8 cellular contexts compared by ENCODE assay signal in genomic region chr6:132511836-132512230, GRCh38. TPM values are rescaled to one million over a fixed set of nuclear protein-coding genes. Genes with fewer than 3 reads are reported as not detected.
DNase-seq lines count a peak whose midpoint lies in the region; ATAC-seq and TF ChIP-seq lines count a peak whose summit lies in the region.

No MANE protein-coding gene starts in this region.

- peaks cover 27 to 41% of the 10 kb centered on the region in 2 donors for H3K36me3 Mint-ChIP-seq in stimulated activated naive B cell treated with anti-CD40 and anti-IgM and Interleukin-4, amounts not matched to agents 10 μg/mL and 1 μg/mL and 100 μg/mL, for 72 hours

- TF ChIP-seq CTCF in SK-N-SH (IDR thresholded peaks at IDR 0.05), result no peak
- no peak for TF ChIP-seq CTCF in WERI-Rb-1 (IDR thresholded peaks at IDR 0.05; ENCODE audit: low read depth, low read length)
- TF ChIP-seq CTCF in left ventricle myocardium inferior (IDR thresholded peaks at IDR 0.05; ENCODE audit: borderline replicate concordance), result no peak
- TF ChIP-seq CTCF in GM13977 (IDR thresholded peaks at IDR 0.05; ENCODE audit: extremely low read depth, insufficient read depth, missing control alignments), result no peak

- TF ChIP-seq EP300 in SK-N-SH (IDR thresholded peaks at IDR 0.05; ENCODE audit: borderline replicate concordance in 1 of 2, low read depth in 1 of 2, low read length in 1 of 2), result no peak

- DNase-seq in SK-N-SH (no peak), WERI-Rb-1 (no peak), left ventricle myocardium inferior (no peak), NCI-H2107 treated with DMSO at 0.1 percent for 48 hours (lab: John Stamatoyannopoulos, UW; ENCODE audit: unreplicated experiment) (no peak), GM13977 (ENCODE audit: low spot score) (no peak)
- DNase-seq in stimulated activated naive B cell treated with anti-CD40 and anti-IgM and Interleukin-4, amounts not matched to agents 10 μg/mL and 1 μg/mL and 100 μg/mL, for 72 hours, result no peak

- peaks cover 45% of the 10 kb centered on the region for H3K79me2 ChIP-seq in SK-N-SH (ENCODE audit: insufficient read depth)

- peaks cover 7% of the 10 kb centered on the region; the same call in 1 of the 2 replicates for H4K20me1 ChIP-seq in SK-N-SH (ENCODE audit: insufficient read depth)

- peak overlapping the region; percentile 83 for H3K4me2 ChIP-seq in SK-N-SH

- H3K27me3 ChIP-seq in SK-N-SH (ENCODE audit: insufficient read depth) (peaks cover 26% of the 10 kb centered on the region; the same call in 1 of the 2 replicates), WERI-Rb-1 (ENCODE audit: insufficient read depth, low read depth, severe bottlenecking) (peaks cover 33% of the 10 kb centered on the region), left ventricle myocardium inferior (ENCODE audit: low read depth) (no peaks in the 10 kb centered on the region)

- peaks cover 0 to 3% of the 10 kb centered on the region in 2 donors for H3K9me3 Mint-ChIP-seq in stimulated activated naive B cell treated with anti-CD40 and anti-IgM and Interleukin-4, amounts not matched to agents 10 μg/mL and 1 μg/mL and 100 μg/mL, for 72 hours

- ATAC-seq in SK-N-SH treated with all-trans-retinoic acid at 6 μM for 48 hours (no peak), HG03565 (IDR thresholded peaks at IDR 0.05; ENCODE audit: unreplicated experiment) (no peak)
- ATAC-seq in stimulated activated naive B cell treated with anti-CD40 and anti-IgM and Interleukin-4, amounts not matched to agents 10 μg/mL and 1 μg/mL and 100 μg/mL, for 72 hours (replicated peaks), result no peak

- H3K4me3 ChIP-seq in SK-N-SH (ENCODE audit: low read depth in 2 of 2, low read length in 1 of 2) (peak overlapping the region; percentile 72 to 76; a peak in 2 of 4 replicates), WERI-Rb-1 (ENCODE audit: low read depth, low read length) (peak overlapping the region; percentile 77; the same call in 1 of the 2 replicates), left ventricle myocardium inferior (peak overlapping the region; percentile 90)

- in situ Hi-C loops in GM13977 (cut with MboI; ENCODE audit: low pct_unique_long_range_greater_than_20kb, low sequenced_read_pairs, unreplicated experiment), result no loop called here

- H3K27me3 Mint-ChIP-seq in stimulated activated naive B cell treated with anti-CD40 and anti-IgM and Interleukin-4, amounts not matched to agents 10 μg/mL and 1 μg/mL and 100 μg/mL, for 72 hours, result no peaks in the 10 kb centered on the region

- no peaks in the 10 kb centered on the region for H3K9me3 ChIP-seq in SK-N-SH
- no peaks in the 10 kb centered on the region for H3K9me3 ChIP-seq in WERI-Rb-1 (ENCODE audit: severe bottlenecking)
- no peaks in the 10 kb centered on the region for H3K9me3 ChIP-seq in left ventricle myocardium inferior (replicated peaks)

- POLR2A ChIA-PET in SK-N-SH (lab: Yijun Ruan, JAX), result no interaction called here

- H3K4me1 ChIP-seq in SK-N-SH (ENCODE audit: control insufficient read depth in 1 of 2, insufficient read depth in 2 of 2, low read depth in 1 of 2, low read length in 1 of 2), result peaks cover 4 to 8% of the 10 kb centered on the region in 2 experiments; a peak in 3 of 4 replicates
- peaks cover 61% of the 10 kb centered on the region for H3K4me1 ChIP-seq in left ventricle myocardium inferior

- no peak overlapping the region for H3K27ac ChIP-seq in SK-N-SH (ENCODE audit: low read depth in 2 of 2, low read length in 1 of 2)
- no peak overlapping the region for H3K27ac ChIP-seq in WERI-Rb-1
- H3K27ac ChIP-seq in left ventricle myocardium inferior (replicated peaks), result peak overlapping the region; percentile 96

- peaks cover 3% of the 10 kb centered on the region for H3F3A ChIP-seq in SK-N-SH (replicated peaks; ENCODE audit: insufficient read depth)

- 80% methylated on average over 2 of the region's 2 CpGs for WGBS in SK-N-SH (ENCODE audit: low lambda C conversion rate)

- no peak overlapping the region for H3K9ac ChIP-seq in SK-N-SH

- H3K36me3 ChIP-seq in SK-N-SH (replicated peaks in 1 of 2; ENCODE audit: control insufficient read depth in 1 of 2, insufficient read depth in 2 of 2, low read length in 1 of 2), result no peaks in the 10 kb centered on the region
- H3K36me3 ChIP-seq in WERI-Rb-1, result peaks cover 3% of the 10 kb centered on the region; the same call in 1 of the 2 replicates
- H3K36me3 ChIP-seq in left ventricle myocardium inferior, result no peaks in the 10 kb centered on the region

- intact Hi-C loops in left ventricle myocardium inferior (cut with micrococcal nuclease), result no loop called here

- peak overlapping the region; percentile 53 for H3K27ac Mint-ChIP-seq in stimulated activated naive B cell treated with anti-CD40 and anti-IgM and Interleukin-4, amounts not matched to agents 10 μg/mL and 1 μg/mL and 100 μg/mL, for 72 hours

- TF ChIP-seq RAD21 in SK-N-SH (IDR thresholded peaks at IDR 0.05; ENCODE audit: low read length), result no peak

- peak overlapping the region; percentile 88 to 99 for H3K4me3 Mint-ChIP-seq in stimulated activated naive B cell treated with anti-CD40 and anti-IgM and Interleukin-4, amounts not matched to agents 10 μg/mL and 1 μg/mL and 100 μg/mL, for 72 hours

- H3K4me1 Mint-ChIP-seq in stimulated activated naive B cell treated with anti-CD40 and anti-IgM and Interleukin-4, amounts not matched to agents 10 μg/mL and 1 μg/mL and 100 μg/mL, for 72 hours, result peaks cover 39 to 55% of the 10 kb centered on the region in 2 donors

- peak overlapping the region; percentile 50 for H2AFZ ChIP-seq in SK-N-SH (ENCODE audit: low read depth)

- CTCF ChIA-PET in SK-N-SH (lab: Yijun Ruan, JAX), result interaction anchor here (0.8 to 1.6 kb wide), 4 partner anchors 24 to 311 kb away, joined by 3 to 7 read pairs (median 4); no protein-coding TSS in a partner anchor

- H3K9me2 ChIP-seq in SK-N-SH, result no peaks in the 10 kb centered on the region

TF ChIP-seq in SK-N-SH, 30 proteins besides CTCF, POLR2A, EP300 and RAD21:
- TF ChIP-seq TEAD4 (IDR thresholded peaks at IDR 0.05; ENCODE audit: borderline replicate concordance, insufficient read depth) (no peak), EZH2phosphoT487 (IDR thresholded peaks at IDR 0.05; ENCODE audit: borderline replicate concordance, low read depth) (no peak)

TF ChIP-seq in SK-N-SH treated with all-trans-retinoic acid at 6 μM for 48 hours, 23 proteins besides CTCF, POLR2A, EP300 and RAD21:
- TF ChIP-seq ZNF70 (CRISPR knock-in tag; IDR thresholded peaks at IDR 0.05) (no peak), ZNF8 (CRISPR knock-in tag; IDR thresholded peaks at IDR 0.05) (no peak)

RNA-seq across cellular contexts. Expression of gene STX7, which starts 1.1 kb away (rescaled TPM):
- 12.8 and 16.0 TPM in 2 replicates for polyA plus RNA-seq in SK-N-SH (2012; rRNA removed)
- 15.7 and 15.8 TPM in 2 replicates for polyA plus RNA-seq in SK-N-SH (2012; cell fraction: cytosol; rRNA removed)
- 5.7 and 9.9 TPM in 2 replicates for polyA plus RNA-seq in SK-N-SH (2012; cell fraction: nucleus; rRNA removed)
- total RNA-seq in left ventricle myocardium inferior, result 48.4 TPM

RNA-seq across cellular contexts. Expression of gene TAAR9, which starts 26.2 kb away (rescaled TPM):
- not detected in 2 replicates for polyA plus RNA-seq in SK-N-SH (2012; rRNA removed)
- not detected in 2 replicates for polyA plus RNA-seq in SK-N-SH (2012; cell fraction: cytosol; rRNA removed)
- not detected in 2 replicates for polyA plus RNA-seq in SK-N-SH (2012; cell fraction: nucleus; rRNA removed)
- total RNA-seq in left ventricle myocardium inferior, result not detected

RNA-seq across cellular contexts. Expression of gene TAAR8, which starts 40.6 kb away (rescaled TPM):
- not detected in 2 replicates for polyA plus RNA-seq in SK-N-SH (2012; rRNA removed)
- not detected in 2 replicates for polyA plus RNA-seq in SK-N-SH (2012; cell fraction: cytosol; rRNA removed)
- polyA plus RNA-seq in SK-N-SH (2012; cell fraction: nucleus; rRNA removed), result not detected in 2 replicates
- total RNA-seq in left ventricle myocardium inferior, result not detected

RNA-seq across cellular contexts. Expression of gene TAAR6, which starts 58.3 kb away (rescaled TPM):
- polyA plus RNA-seq in SK-N-SH (2012; rRNA removed), result not detected in 2 replicates
- not detected in 2 replicates for polyA plus RNA-seq in SK-N-SH (2012; cell fraction: cytosol; rRNA removed)
- 0.15 TPM in 1 of 2 replicates, not detected in the other for polyA plus RNA-seq in SK-N-SH (2012; cell fraction: nucleus; rRNA removed)
- total RNA-seq in left ventricle myocardium inferior, result not detected
